10 cellular contexts compared by ENCODE assay signal in the genomic region with DNA sequence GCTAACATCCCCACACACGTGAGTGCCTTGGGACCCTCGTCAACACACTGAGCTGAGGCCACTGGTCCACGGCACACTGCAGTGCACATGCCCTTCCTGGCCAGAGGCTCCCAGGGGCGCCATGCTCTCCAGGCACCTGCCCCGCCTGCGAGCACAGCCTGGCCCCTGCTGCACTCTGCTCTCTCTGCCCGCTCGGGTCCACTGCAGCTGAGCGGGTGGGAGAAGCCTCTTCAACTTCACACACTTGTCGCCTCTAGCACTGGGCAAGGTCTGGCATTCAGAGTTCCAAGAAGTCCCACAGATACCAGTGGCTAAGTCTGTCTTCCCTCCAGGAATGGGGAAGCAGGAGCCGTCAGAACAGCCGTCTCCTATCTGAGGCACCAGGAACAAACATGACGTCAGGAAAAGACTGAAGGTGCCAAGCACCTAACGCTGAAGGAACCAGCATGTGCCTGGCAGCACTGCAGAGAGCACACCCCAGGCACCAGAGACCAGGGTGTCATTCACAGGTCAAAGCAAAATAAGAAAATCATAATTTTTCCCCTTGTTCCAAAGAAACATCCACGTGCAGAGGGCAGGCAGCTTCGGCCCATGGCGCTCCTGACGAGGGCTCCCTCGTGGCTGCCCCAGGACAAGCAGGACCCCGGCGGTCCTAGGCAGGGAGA.
DNase-seq lines count a peak whose midpoint lies in the region; ATAC-seq and TF ChIP-seq lines count a peak whose summit lies in the region.
"Had no signal": no experiment of that assay in that cellular context is flagged by ENCODE, and none has a peak within 500 bp of the region (broad histone marks: within the 10 kb centered on the region; RNA-seq: fewer than 3 reads in every experiment).

No MANE protein-coding gene starts in this region.

- intact Hi-C loops in right cardiac atrium (cut with DNase I) = no loop called here

- TF ChIP-seq CTCF in HEK293 (tag by site-specific recombination; IDR thresholded peaks at IDR 0.05) = no peak

- H3K9ac ChIP-seq in skeletal muscle tissue (ENCODE audit: low read depth in 1 of 3, low read length in 3 of 3) = peak overlapping the region in 2 of 3 donors; percentile 46 to 69

- peak; percentile 36 for DNase-seq in astrocyte of the hippocampus (ENCODE audit: low read depth, low spot score)
- DNase-seq in right cardiac atrium = peak; percentile 75 to 83 (median 77)
- DNase-seq in iPS-NIHi11 (ENCODE audit: low spot score) = no peak
- no peak for DNase-seq in DMS114 treated with DMSO at 0.1 percent for 48 hours (lab: John Stamatoyannopoulos, UW; ENCODE audit: unreplicated experiment)
- DNase-seq in NOMO-1 treated with DMSO at 0.1 percent for 48 hours (lab: John Stamatoyannopoulos, UW; ENCODE audit: unreplicated experiment) = no peak
- DNase-seq in DMS53 (lab: John Stamatoyannopoulos, UW) = no peak
- DNase-seq: hippocampal formation, MG63 had no signal

- CTCF ChIA-PET in HEK293 (lab: Yijun Ruan, JAX) = no interaction called here

- WGBS in right cardiac atrium = 59% methylated on average over 21 of the region's 21 CpGs

- H3K4me1 ChIP-seq in HEK293 (ENCODE audit: control insufficient read depth, insufficient read depth, low read length) (no peaks in the 10 kb centered on the region), right cardiac atrium (ENCODE audit: control insufficient read depth, insufficient read depth, low read length) (peaks cover 8% of the 10 kb centered on the region), skeletal muscle tissue (ENCODE audit: control insufficient read depth in 3 of 3, insufficient read depth in 3 of 3, low read length in 3 of 3) (peaks cover 25 to 65% (median 37%) of the 10 kb centered on the region in 3 donors)

- H3K36me3 ChIP-seq in HEK293 (ENCODE audit: control insufficient read depth in 2 of 2, insufficient read depth in 1 of 2, low read length in 2 of 2) = peaks cover 0 to 65% of the 10 kb centered on the region in 2 experiments; a peak in 2 of 3 replicates
- H3K36me3 ChIP-seq in skeletal muscle tissue (ENCODE audit: control insufficient read depth in 3 of 3, insufficient read depth in 3 of 3, low read length in 3 of 3) = peaks cover 17 to 27% (median 24%) of the 10 kb centered on the region in 3 donors

- H3K4me3 ChIP-seq in HEK293 (ENCODE audit: low read depth, low read length) (no peak overlapping the region), right cardiac atrium (ENCODE audit: low read length) (no peak overlapping the region), skeletal muscle tissue (ENCODE audit: low read length in 3 of 3) (peak overlapping the region in 2 of 3 donors; percentile 13 to 48)
- H3K4me3 ChIP-seq: MG63 had no signal

- H3K27ac ChIP-seq in HEK293 (ENCODE audit: extremely low read depth, low read depth, low read length) = no peak overlapping the region
- H3K27ac ChIP-seq in right cardiac atrium (ENCODE audit: low read length) = peak overlapping the region; percentile 95
- peak overlapping the region; percentile 79 for H3K27ac ChIP-seq in skeletal muscle tissue (ENCODE audit: low read depth, low read length)

- peak; percentile 74 to 77 for ATAC-seq in right cardiac atrium

- H3K27me3 ChIP-seq in right cardiac atrium (ENCODE audit: control insufficient read depth, insufficient read depth) = no peaks in the 10 kb centered on the region
- no peaks in the 10 kb centered on the region for H3K27me3 ChIP-seq in skeletal muscle tissue (ENCODE audit: control insufficient read depth in 3 of 3, insufficient read depth in 3 of 3, low read length in 3 of 3)
- H3K27me3 ChIP-seq: MG63 had no signal

- POLR2A ChIA-PET in HEK293 (lab: Yijun Ruan, JAX) = no interaction called here

- H3K9me3 ChIP-seq in HEK293 (ENCODE audit: control insufficient read depth, insufficient read depth, low read depth, low read length) (no peaks in the 10 kb centered on the region), right cardiac atrium (ENCODE audit: control insufficient read depth, low read length) (no peaks in the 10 kb centered on the region), skeletal muscle tissue (ENCODE audit: control insufficient read depth in 3 of 3, low read length in 3 of 3) (no peaks in the 10 kb centered on the region)
- H3K9me3 ChIP-seq: MG63 had no signal

TF ChIP-seq in HEK293, 187 proteins besides CTCF, POLR2A, EP300 and RAD21:
- no peak for TF ChIP-seq ZNF416 (tag by site-specific recombination; IDR thresholded peaks at IDR 0.05)
- TF ChIP-seq SCRT2 (tag by site-specific recombination; IDR thresholded peaks at IDR 0.05) = peak; percentile 50; the same call in 1 of the 2 replicates
- no peak for TF ChIP-seq ZNF610 (tag by site-specific recombination; IDR thresholded peaks at IDR 0.05; ENCODE audit: borderline replicate concordance)
- no peak for TF ChIP-seq EGR2 (tag by site-specific recombination; IDR thresholded peaks at IDR 0.05; ENCODE audit: low read depth)
- TF ChIP-seq GFI1B (tag by site-specific recombination; IDR thresholded peaks at IDR 0.05) = no peak
- TF ChIP-seq SCRT1 (tag by site-specific recombination; IDR thresholded peaks at IDR 0.05; ENCODE audit: borderline replicate concordance) = 0 out of 2 replicates have a peak, but pooled peaks have one; percentile 25
- TF ChIP-seq, protein P1, sequence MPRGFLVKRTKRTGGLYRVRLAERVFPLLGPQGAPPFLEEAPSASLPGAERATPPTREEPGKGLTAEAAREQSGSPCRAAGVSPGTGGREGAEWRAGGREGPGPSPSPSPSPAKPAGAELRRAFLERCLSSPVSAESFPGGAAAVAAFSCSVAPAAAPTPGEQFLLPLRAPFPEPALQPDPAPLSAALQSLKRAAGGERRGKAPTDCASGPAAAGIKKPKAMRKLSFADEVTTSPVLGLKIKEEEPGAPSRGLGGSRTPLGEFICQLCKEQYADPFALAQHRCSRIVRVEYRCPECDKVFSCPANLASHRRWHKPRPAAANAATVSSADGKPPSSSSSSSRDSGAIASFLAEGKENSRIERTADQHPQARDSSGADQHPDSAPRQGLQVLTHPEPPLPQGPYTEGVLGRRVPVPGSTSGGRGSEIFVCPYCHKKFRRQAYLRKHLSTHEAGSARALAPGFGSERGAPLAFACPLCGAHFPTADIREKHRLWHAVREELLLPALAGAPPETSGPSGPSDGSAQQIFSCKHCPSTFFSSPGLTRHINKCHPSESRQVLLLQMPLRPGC (tag by site-specific recombination; IDR thresholded peaks at IDR 0.05) = no peak
TF ChIP-seq in HEK293: peak in this region for 2.

Comparison
In these comparisons a context has a peak if more than half of its experiments do, and no peak if none do; other contexts are left out.
1. H3K4me3 ChIP-seq: peak in skeletal muscle tissue (2 of 3); none in HEK293 (single experiment) and right cardiac atrium (single experiment).
2. DNase-seq: peak in astrocyte of the hippocampus (single experiment) and right cardiac atrium (3 of 3); none in iPS-NIHi11 (single experiment), DMS114 treated with DMSO at 0.1 percent for 48 hours (single experiment), NOMO-1 treated with DMSO at 0.1 percent for 48 hours (single experiment) and DMS53 (single experiment).